2 cellular contexts compared by ENCODE assay signal in genomic region chr1:18458133-18458750, GRCh38.
A peak's percentile ranks its signal among the peaks of the same experiment; 100 is the strongest.
TF ChIP-seq lines count a peak whose summit lies in the region.

No MANE protein-coding gene starts in this region.

TF ChIP-seq in WTC11, 78 proteins besides CTCF, POLR2A, EP300 and RAD21:
- TF ChIP-seq ZNF263 (CRISPR knock-in tag; IDR thresholded peaks at IDR 0.05; ENCODE audit: low read depth) = no peak
- peak; percentile 8; the same call in 1 of the 2 replicates for TF ChIP-seq NFYB (CRISPR knock-in tag; conservative IDR thresholded peaks at IDR 0.05; ENCODE audit: low read depth)
- peak; percentile 53; the same call in 1 of the 2 replicates for TF ChIP-seq USF2 (CRISPR knock-in tag; IDR thresholded peaks at IDR 0.05)
- TF ChIP-seq ZNF512 (CRISPR knock-in tag; IDR thresholded peaks at IDR 0.05; ENCODE audit: borderline replicate concordance) = no peak
- TF ChIP-seq HMGA2 (CRISPR knock-in tag; IDR thresholded peaks at IDR 0.05) = no peak
TF ChIP-seq in WTC11: peak in this region for 2.

TF ChIP-seq in H1, 55 proteins besides CTCF, POLR2A, EP300 and RAD21:
- TF ChIP-seq EGR1 (IDR thresholded peaks at IDR 0.05; ENCODE audit: borderline replicate concordance, low read depth, low read length) (no peak), E2F6 (IDR thresholded peaks at IDR 0.05) (0 out of 2 replicates have a peak, but pooled peaks have one; percentile 35), ATF2 (IDR thresholded peaks at IDR 0.05; ENCODE audit: low read length) (no peak), KDM1A (IDR thresholded peaks at IDR 0.05; ENCODE audit: borderline replicate concordance, low read length) (peak; percentile 87; the same call in 1 of the 2 replicates), NANOG (IDR thresholded peaks at IDR 0.05; ENCODE audit: insufficient read depth, low read depth, low read length, poor library complexity, severe bottlenecking) (no peak), SAP30 (IDR thresholded peaks at IDR 0.05; ENCODE audit: insufficient read depth, insufficient replicate concordance, low read length) (no peak), SIN3A (conservative IDR thresholded peaks at IDR 0.05 in 1 of 2, IDR thresholded peaks at IDR 0.05 in 1 of 2; ENCODE audit: low read depth in 1 of 2, low read length in 2 of 2) (no peak)
